In the genomic region with DNA sequence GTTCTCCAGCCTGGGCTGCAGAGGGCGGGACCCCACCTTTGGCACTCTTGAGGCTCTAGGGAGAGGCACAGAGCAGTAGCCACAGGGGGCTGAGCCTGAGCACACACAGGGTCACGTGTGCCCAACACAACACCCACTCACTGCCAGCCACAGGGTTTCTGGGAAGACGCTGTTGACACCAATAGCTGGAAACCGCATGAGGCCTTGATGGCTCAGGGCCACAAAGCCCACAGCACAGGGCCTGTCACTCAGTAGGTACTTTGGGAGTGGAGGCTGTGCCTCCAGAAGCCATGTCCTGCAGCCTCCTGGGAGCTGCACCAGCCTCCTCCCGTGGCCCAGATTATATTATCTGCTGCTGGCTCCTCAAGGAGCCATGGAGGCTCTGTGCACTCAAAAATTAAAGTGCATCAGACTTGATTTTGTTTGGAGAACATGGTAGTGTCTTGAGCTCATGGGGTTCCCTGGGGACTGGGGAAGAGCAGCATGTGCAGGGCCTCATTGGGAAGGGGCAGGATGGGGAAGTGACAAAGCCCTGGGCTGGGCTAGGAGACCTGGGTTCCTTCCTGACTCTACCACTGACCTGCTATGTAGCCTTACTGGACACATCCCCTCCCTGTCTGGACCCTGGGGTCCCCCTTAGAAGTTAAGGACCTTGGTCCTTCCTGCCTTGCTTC, we compare ENCODE assay signal across 8 cellular contexts. TPM values are rescaled to one million over a fixed set of nuclear protein-coding genes. Genes with fewer than 3 reads are reported as not detected.
DNase-seq lines count a peak whose midpoint lies in the region; ATAC-seq, FAIRE-seq and TF ChIP-seq lines count a peak whose summit lies in the region.

No MANE protein-coding gene starts in this region.

- H3K36me3 Mint-ChIP-seq in CD4-positive, alpha-beta T cell (ENCODE audit: low read depth): peaks cover 4% of the 10 kb centered on the region

- no peak overlapping the region for H2BK15ac ChIP-seq in mesendoderm (replicated peaks; ENCODE audit: low read depth)

- H3K4me1 Mint-ChIP-seq in CD4-positive, alpha-beta T cell (ENCODE audit: low read depth): peaks cover 52% of the 10 kb centered on the region

- no peaks in the 10 kb centered on the region for H3K79me1 ChIP-seq in mesendoderm (ENCODE audit: low read length)

- H3K79me2 ChIP-seq in K562 (ENCODE audit: control insufficient read depth, insufficient read depth, low read length): no peaks in the 10 kb centered on the region
- H3K79me2 ChIP-seq in mesendoderm (ENCODE audit: control insufficient read depth, insufficient read depth, low read length): no peaks in the 10 kb centered on the region

- H3K4me1 ChIP-seq in K562 (replicated peaks in 1 of 2; ENCODE audit: control insufficient read depth in 2 of 2, insufficient read depth in 2 of 2, low read length in 2 of 2) (peaks cover 40 to 71% of the 10 kb centered on the region in 2 experiments), mesendoderm (ENCODE audit: control insufficient read depth, low read depth, low read length) (no peaks in the 10 kb centered on the region)

- no peaks in the 10 kb centered on the region for H3K36me3 ChIP-seq in K562 (ENCODE audit: control insufficient read depth, insufficient read depth, low read length)
- H3K36me3 ChIP-seq in mesendoderm (ENCODE audit: control insufficient read depth, insufficient read depth, low read length): no peaks in the 10 kb centered on the region

- WGBS in K562 (ENCODE audit: insufficient coverage, low coverage, missing lambda C conversion rate): 30% methylated on average over 2 of the region's 5 CpGs
- no CpG with 5 or more reads among the region's 5 CpGs for WGBS in mesendoderm (ENCODE audit: extremely low coverage, insufficient coverage, low lambda C conversion rate)

- H3K18ac ChIP-seq in mesendoderm (ENCODE audit: low read length): no peak overlapping the region

- no peaks in the 10 kb centered on the region for H3K27me3 Mint-ChIP-seq in CD4-positive, alpha-beta T cell

- no peak overlapping the region for H2AK5ac ChIP-seq in mesendoderm (ENCODE audit: low read length)

- CTCF ChIA-PET in CD4-positive, alpha-beta T cell (lab: Charles Lee): interaction anchor here (1.2 to 2.3 kb wide), 7 partner anchors 8 to 169 kb away, joined by 3 to 12 read pairs (median 5); partner anchors contain the start of gene SREBF1
- CTCF ChIA-PET in K562 (lab: Yijun Ruan, JAX; ENCODE audit: low intra/inter-chr PET ratio): no interaction called here

- H3K27ac ChIP-seq in CD4-positive, alpha-beta T cell (ENCODE audit: low read depth, low read length): peak overlapping the region; percentile 83
- H3K27ac ChIP-seq in K562 (ENCODE audit: extremely low read depth, low read depth, low read length) (peak overlapping the region; percentile 94), mesendoderm (ENCODE audit: low read depth, low read length) (no peak overlapping the region)

- TF ChIP-seq CTCF in CD4-positive, alpha-beta T cell (IDR thresholded peaks at IDR 0.05): no peak
- no peak for TF ChIP-seq CTCF in K562 (IDR thresholded peaks at IDR 0.05 in 2 of 3, conservative IDR thresholded peaks at IDR 0.05 in 1 of 3; ENCODE audit: insufficient read depth in 2 of 3, low read depth in 1 of 3, low read length in 3 of 3)

- H3K27me3 ChIP-seq in CD4-positive, alpha-beta T cell (ENCODE audit: control insufficient read depth, insufficient read depth, low read length): no peaks in the 10 kb centered on the region
- H3K27me3 ChIP-seq in K562 (ENCODE audit: control insufficient read depth in 2 of 2, insufficient read depth in 2 of 2, low read length in 2 of 2) (no peaks in the 10 kb centered on the region), mesendoderm (ENCODE audit: insufficient read depth, low read length, poor library complexity) (no peaks in the 10 kb centered on the region)

- TF ChIP-seq RAD21 in K562 (CRISPR knock-in tag; conservative IDR thresholded peaks at IDR 0.05 in 1 of 2, IDR thresholded peaks at IDR 0.05 in 1 of 2): peak in 1 of 2 experiments; percentile 18; a peak in 1 of 4 replicates

- no peaks in the 10 kb centered on the region for H4K20me1 ChIP-seq in K562 (replicated peaks; ENCODE audit: control insufficient read depth, insufficient read depth, low read length)

- H3K4me2 ChIP-seq in K562 (ENCODE audit: insufficient read depth, low read length): peak overlapping the region; percentile 44; the same call in 1 of the 2 replicates
- H3K4me2 ChIP-seq in mesendoderm (ENCODE audit: low read length): no peak overlapping the region

- no peak overlapping the region for H2BK120ac ChIP-seq in mesendoderm (ENCODE audit: low read depth, low read length)

- no peak overlapping the region for H4K8ac ChIP-seq in mesendoderm (ENCODE audit: low read depth, low read length)

- H3K9me3 Mint-ChIP-seq in CD4-positive, alpha-beta T cell: no peaks in the 10 kb centered on the region

- H3K4me3 Mint-ChIP-seq in CD4-positive, alpha-beta T cell: peak overlapping the region; percentile 75

- peak; percentile 60 to 86 (median 78) for DNase-seq in CD4-positive, alpha-beta T cell
- peak; percentile 88 for DNase-seq in UCSD-AML1 (lab: John Stamatoyannopoulos, UW; ENCODE audit: unreplicated experiment)
- peak; percentile 48 to 74 (median 52) for DNase-seq in K562 (ENCODE audit: extremely low read depth in 1 of 4, low spot score in 3 of 4)
- DNase-seq in mesendoderm: no peak
- DNase-seq in stimulated activated CD8-positive, alpha-beta memory T cell treated with anti-CD3 and anti-CD28 coated beads, Interleukin-4, amount 100 ng/mL, for 48 hours: peak; percentile 94

- peak overlapping the region; percentile 84 for H2AFZ ChIP-seq in K562 (ENCODE audit: low read depth, low read length)

- no peak overlapping the region for H2BK5ac ChIP-seq in mesendoderm (ENCODE audit: low read length)

- H3K9ac ChIP-seq in K562 (ENCODE audit: insufficient read depth in 1 of 2, low read depth in 2 of 2, low read length in 2 of 2) (peak overlapping the region; percentile 64 to 76), mesendoderm (ENCODE audit: low read length) (no peak overlapping the region)

- no peak for TF ChIP-seq POLR2A in K562 (conservative IDR thresholded peaks at IDR 0.05)

- H3K4me3 ChIP-seq in K562 (no peak overlapping the region), mesendoderm (ENCODE audit: low read length) (no peak overlapping the region)

- TF ChIP-seq EP300 in K562 (IDR thresholded peaks at IDR 0.05; ENCODE audit: low read length): no peak

- FAIRE-seq in K562 (lab: Jason Lieb, UNC): peak; percentile 80

- ATAC-seq in CD4-positive, alpha-beta T cell (ENCODE audit: poor library complexity): peak; percentile 90
- ATAC-seq in HG03108 (IDR thresholded peaks at IDR 0.05; ENCODE audit: unreplicated experiment) (peak; percentile 35), K562 (peak; percentile 48), HG02938 (IDR thresholded peaks at IDR 0.05; ENCODE audit: unreplicated experiment) (no peak), SK-N-SH treated with all-trans-retinoic acid at 6 μM for 48 hours (no peak)

- no peaks in the 10 kb centered on the region for H3K9me3 ChIP-seq in CD4-positive, alpha-beta T cell (ENCODE audit: control insufficient read depth, low read length)
- no peaks in the 10 kb centered on the region for H3K9me3 ChIP-seq in K562 (replicated peaks; ENCODE audit: control insufficient read depth, insufficient read depth, low read depth, low read length)

- no peak overlapping the region for H3K4ac ChIP-seq in mesendoderm (ENCODE audit: low read depth, low read length)

- H4K5ac ChIP-seq in mesendoderm (ENCODE audit: low read length): no peak overlapping the region

- intact Hi-C loops in CD4-positive, alpha-beta T cell (cut with DNase I, micrococcal nuclease): loop anchor here in 1 of 2 experiments (1.0 kb wide), 2 partner anchors 13 to 26 kb away; partner anchors contain the start of gene SREBF1
- intact Hi-C loops in K562 (cut with micrococcal nuclease): no loop called here

- peak overlapping the region; percentile 99 for H3K27ac Mint-ChIP-seq in CD4-positive, alpha-beta T cell

- in situ Hi-C loops in K562 (cut with MboI): no loop called here

- no TSS peak for BruUV-seq in K562 (replicated peaks; lab: Mats Ljungman, UMichigan)

- peak overlapping the region; percentile 27 for H3K56ac ChIP-seq in mesendoderm (ENCODE audit: low read length)

- POLR2A ChIA-PET in CD4-positive, alpha-beta T cell (lab: Charles Lee): interaction anchor here (0.9 to 4.5 kb wide), 7 partner anchors 8 to 334 kb away, joined by 3 to 71 read pairs (median 5); partner anchors contain the start of genes ALKBH5, DRC3, SREBF1 and TOM1L2
- POLR2A ChIA-PET in K562 (lab: Yijun Ruan, JAX): interaction anchor here (0.7 to 5.7 kb wide), 4 partner anchors 9 to 172 kb away, joined by 3 to 39 read pairs (median 9); partner anchors contain the start of gene SREBF1

- no peaks in the 10 kb centered on the region for H3K9me1 ChIP-seq in K562 (ENCODE audit: control insufficient read depth, insufficient read depth, low read length)

- H3K23ac ChIP-seq in mesendoderm (ENCODE audit: low read length): no peak overlapping the region

TF ChIP-seq in K562, 482 proteins besides CTCF, POLR2A, EP300 and RAD21 (continues in another document):
- peak; percentile 56; the same call in 1 of the 2 replicates for TF ChIP-seq RAD51 (IDR thresholded peaks at IDR 0.05; ENCODE audit: borderline replicate concordance, low read depth)

TF ChIP-seq in SK-N-SH treated with all-trans-retinoic acid at 6 μM for 48 hours, 23 proteins besides CTCF, POLR2A, EP300 and RAD21 (continues in another document):
- no peak for TF ChIP-seq ZNF565 (CRISPR knock-in tag; conservative IDR thresholded peaks at IDR 0.05; ENCODE audit: low read depth)

RNA-seq across cellular contexts. Expression of gene SREBF1, which starts 12.5 kb away (rescaled TPM):
- 100 to 1,000 TPM; 249 to 264 TPM for total RNA-seq in CD4-positive, alpha-beta T cell
- 392 and 1,233 TPM in 2 replicates for total RNA-seq in K562 (2011; cell fraction: chromatin; rRNA removed; ENCODE audit: low replicate concordance)
- 729 and 820 TPM in 2 replicates for total RNA-seq in K562 (2011; cell fraction: nucleolus; rRNA removed)
- 484 and 520 TPM in 2 replicates for total RNA-seq in K562 (2011; cell fraction: nucleoplasm; rRNA removed)
- total RNA-seq in K562 (2014; rRNA removed) (69.4 and 80.7 TPM in 2 replicates), K562 (2014; rRNA removed; fragmentation: Illumina TruSeq; extraction: Trizol) (28.6 and 31.2 TPM in 2 replicates), K562 (2015; rRNA removed; fragmentation: Illumina TruSeq; extraction: Trizol) (69.5 and 69.7 TPM in 2 replicates), K562 (2021) (134 and 169 TPM in 2 replicates)
- polyA plus RNA-seq in K562 (2011; rRNA removed) (35.6 and 140 TPM in 2 replicates), K562 (2014; fragmentation: Illumina TruSeq; extraction: Trizol) (98.4 and 117 TPM in 2 replicates), K562 (2014; fragmentation: Nextera tagmentation; extraction: Ambion mirVana) (1 to 10 TPM; 1.6 to 1.7 TPM), K562 (2014; rRNA removed) (90.3 and 91.1 TPM in 2 replicates)
- 54.3 and 84.0 TPM in 2 replicates for polyA plus RNA-seq in K562 (2011; cell fraction: cytosol; rRNA removed)
- polyA plus RNA-seq in K562 (2011; cell fraction: nucleus; rRNA removed): 590 and 682 TPM in 2 replicates
- polyA plus RNA-seq in K562 (2012): 162 and 169 TPM in 2 replicates
- polyA minus RNA-seq in K562 (2011; rRNA and poly(A)+ RNA removed): 33.6 and 42.1 TPM in 2 replicates
- polyA minus RNA-seq in K562 (2011; cell fraction: cytosol; rRNA and poly(A)+ RNA removed): 133 and 177 TPM in 2 replicates
- polyA minus RNA-seq in K562 (2011; cell fraction: nucleus; rRNA and poly(A)+ RNA removed): 150 and 229 TPM in 2 replicates
- polyA plus RNA-seq in mesendoderm (2013, experiment 1 of 2): 59.1 TPM
- 55.4 TPM for polyA plus RNA-seq in mesendoderm (2013, experiment 2 of 2)

Comparison
In these comparisons a context has a peak if more than half of its experiments do, and no peak if none do; other contexts are left out.
1. ATAC-seq: peak in CD4-positive, alpha-beta T cell (single experiment), HG03108 (single experiment) and K562 (single experiment); none in HG02938 (single experiment) and SK-N-SH treated with all-trans-retinoic acid at 6 μM for 48 hours (single experiment).